1 cellular context compared by ENCODE assay signal in genomic region chr9:130196643-130197042, GRCh38.
A peak's percentile ranks its signal among the peaks of the same experiment; 100 is the strongest.
TF ChIP-seq lines count a peak whose summit lies in the region.

No MANE protein-coding gene starts in this region.

TF ChIP-seq in HEK293, 187 proteins besides CTCF, POLR2A, EP300 and RAD21 (continued from another document):
- TF ChIP-seq ZNF239 (tag by site-specific recombination; IDR thresholded peaks at IDR 0.05): no peak
- TF ChIP-seq ZEB2 (tag by site-specific recombination; IDR thresholded peaks at IDR 0.05): no peak
- TF ChIP-seq, protein P1, sequence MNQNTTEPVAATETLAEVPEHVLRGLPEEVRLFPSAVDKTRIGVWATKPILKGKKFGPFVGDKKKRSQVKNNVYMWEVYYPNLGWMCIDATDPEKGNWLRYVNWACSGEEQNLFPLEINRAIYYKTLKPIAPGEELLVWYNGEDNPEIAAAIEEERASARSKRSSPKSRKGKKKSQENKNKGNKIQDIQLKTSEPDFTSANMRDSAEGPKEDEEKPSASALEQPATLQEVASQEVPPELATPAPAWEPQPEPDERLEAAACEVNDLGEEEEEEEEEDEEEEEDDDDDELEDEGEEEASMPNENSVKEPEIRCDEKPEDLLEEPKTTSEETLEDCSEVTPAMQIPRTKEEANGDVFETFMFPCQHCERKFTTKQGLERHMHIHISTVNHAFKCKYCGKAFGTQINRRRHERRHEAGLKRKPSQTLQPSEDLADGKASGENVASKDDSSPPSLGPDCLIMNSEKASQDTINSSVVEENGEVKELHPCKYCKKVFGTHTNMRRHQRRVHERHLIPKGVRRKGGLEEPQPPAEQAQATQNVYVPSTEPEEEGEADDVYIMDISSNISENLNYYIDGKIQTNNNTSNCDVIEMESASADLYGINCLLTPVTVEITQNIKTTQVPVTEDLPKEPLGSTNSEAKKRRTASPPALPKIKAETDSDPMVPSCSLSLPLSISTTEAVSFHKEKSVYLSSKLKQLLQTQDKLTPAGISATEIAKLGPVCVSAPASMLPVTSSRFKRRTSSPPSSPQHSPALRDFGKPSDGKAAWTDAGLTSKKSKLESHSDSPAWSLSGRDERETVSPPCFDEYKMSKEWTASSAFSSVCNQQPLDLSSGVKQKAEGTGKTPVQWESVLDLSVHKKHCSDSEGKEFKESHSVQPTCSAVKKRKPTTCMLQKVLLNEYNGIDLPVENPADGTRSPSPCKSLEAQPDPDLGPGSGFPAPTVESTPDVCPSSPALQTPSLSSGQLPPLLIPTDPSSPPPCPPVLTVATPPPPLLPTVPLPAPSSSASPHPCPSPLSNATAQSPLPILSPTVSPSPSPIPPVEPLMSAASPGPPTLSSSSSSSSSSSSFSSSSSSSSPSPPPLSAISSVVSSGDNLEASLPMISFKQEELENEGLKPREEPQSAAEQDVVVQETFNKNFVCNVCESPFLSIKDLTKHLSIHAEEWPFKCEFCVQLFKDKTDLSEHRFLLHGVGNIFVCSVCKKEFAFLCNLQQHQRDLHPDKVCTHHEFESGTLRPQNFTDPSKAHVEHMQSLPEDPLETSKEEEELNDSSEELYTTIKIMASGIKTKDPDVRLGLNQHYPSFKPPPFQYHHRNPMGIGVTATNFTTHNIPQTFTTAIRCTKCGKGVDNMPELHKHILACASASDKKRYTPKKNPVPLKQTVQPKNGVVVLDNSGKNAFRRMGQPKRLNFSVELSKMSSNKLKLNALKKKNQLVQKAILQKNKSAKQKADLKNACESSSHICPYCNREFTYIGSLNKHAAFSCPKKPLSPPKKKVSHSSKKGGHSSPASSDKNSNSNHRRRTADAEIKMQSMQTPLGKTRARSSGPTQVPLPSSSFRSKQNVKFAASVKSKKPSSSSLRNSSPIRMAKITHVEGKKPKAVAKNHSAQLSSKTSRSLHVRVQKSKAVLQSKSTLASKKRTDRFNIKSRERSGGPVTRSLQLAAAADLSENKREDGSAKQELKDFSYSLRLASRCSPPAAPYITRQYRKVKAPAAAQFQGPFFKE (tag by site-specific recombination; IDR thresholded peaks at IDR 0.05; ENCODE audit: borderline replicate concordance): no peak
- no peak for TF ChIP-seq ZNF175 (tag by site-specific recombination; IDR thresholded peaks at IDR 0.05)
- no peak for TF ChIP-seq ZNF16 (tag by site-specific recombination; IDR thresholded peaks at IDR 0.05; ENCODE audit: low read depth)
- TF ChIP-seq ZFP3 (tag by site-specific recombination; IDR thresholded peaks at IDR 0.05; ENCODE audit: low read depth): no peak
- no peak for TF ChIP-seq ZNF292 (tag by site-specific recombination; IDR thresholded peaks at IDR 0.05; ENCODE audit: borderline replicate concordance, low read depth)
- TF ChIP-seq ZNF837 (tag by site-specific recombination; IDR thresholded peaks at IDR 0.05): no peak
- peak; percentile 75 for TF ChIP-seq ZNF341 (tag by site-specific recombination; IDR thresholded peaks at IDR 0.05; ENCODE audit: low read depth)
- TF ChIP-seq, protein P2, sequence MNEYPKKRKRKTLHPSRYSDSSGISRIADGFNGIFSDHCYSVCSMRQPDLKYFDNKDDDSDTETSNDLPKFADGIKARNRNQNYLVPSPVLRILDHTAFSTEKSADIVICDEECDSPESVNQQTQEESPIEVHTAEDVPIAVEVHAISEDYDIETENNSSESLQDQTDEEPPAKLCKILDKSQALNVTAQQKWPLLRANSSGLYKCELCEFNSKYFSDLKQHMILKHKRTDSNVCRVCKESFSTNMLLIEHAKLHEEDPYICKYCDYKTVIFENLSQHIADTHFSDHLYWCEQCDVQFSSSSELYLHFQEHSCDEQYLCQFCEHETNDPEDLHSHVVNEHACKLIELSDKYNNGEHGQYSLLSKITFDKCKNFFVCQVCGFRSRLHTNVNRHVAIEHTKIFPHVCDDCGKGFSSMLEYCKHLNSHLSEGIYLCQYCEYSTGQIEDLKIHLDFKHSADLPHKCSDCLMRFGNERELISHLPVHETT (tag by site-specific recombination; IDR thresholded peaks at IDR 0.05): no peak
- TF ChIP-seq ZNF549 (tag by site-specific recombination; IDR thresholded peaks at IDR 0.05): no peak
- no peak for TF ChIP-seq ZNF501 (tag by site-specific recombination; IDR thresholded peaks at IDR 0.05)
- no peak for TF ChIP-seq ZNF513 (tag by site-specific recombination; IDR thresholded peaks at IDR 0.05)
- TF ChIP-seq ZFP41 (tag by site-specific recombination; IDR thresholded peaks at IDR 0.05; ENCODE audit: borderline replicate concordance): no peak
- no peak for TF ChIP-seq ZNF654 (tag by site-specific recombination; IDR thresholded peaks at IDR 0.05; ENCODE audit: low read depth)
- TF ChIP-seq ZNF184 (tag by site-specific recombination; IDR thresholded peaks at IDR 0.05): no peak
- peak; percentile 87 for TF ChIP-seq ZNF600 (tag by site-specific recombination; IDR thresholded peaks at IDR 0.05)
- no peak for TF ChIP-seq ZNF404 (tag by site-specific recombination; IDR thresholded peaks at IDR 0.05)
- TF ChIP-seq, protein P3, sequence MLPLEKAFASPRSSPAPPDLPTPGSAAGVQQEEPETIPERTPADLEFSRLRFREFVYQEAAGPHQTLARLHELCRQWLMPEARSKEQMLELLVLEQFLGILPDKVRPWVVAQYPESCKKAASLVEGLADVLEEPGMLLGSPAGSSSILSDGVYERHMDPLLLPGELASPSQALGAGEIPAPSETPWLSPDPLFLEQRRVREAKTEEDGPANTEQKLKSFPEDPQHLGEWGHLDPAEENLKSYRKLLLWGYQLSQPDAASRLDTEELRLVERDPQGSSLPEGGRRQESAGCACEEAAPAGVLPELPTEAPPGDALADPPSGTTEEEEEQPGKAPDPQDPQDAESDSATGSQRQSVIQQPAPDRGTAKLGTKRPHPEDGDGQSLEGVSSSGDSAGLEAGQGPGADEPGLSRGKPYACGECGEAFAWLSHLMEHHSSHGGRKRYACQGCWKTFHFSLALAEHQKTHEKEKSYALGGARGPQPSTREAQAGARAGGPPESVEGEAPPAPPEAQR (tag by site-specific recombination; IDR thresholded peaks at IDR 0.05): no peak
- TF ChIP-seq ZNF433 (tag by site-specific recombination; IDR thresholded peaks at IDR 0.05; ENCODE audit: low read depth): no peak
- TF ChIP-seq TCF7L2 (IDR thresholded peaks at IDR 0.05; ENCODE audit: borderline replicate concordance, low read depth, low read length): no peak
- TF ChIP-seq, protein P4, sequence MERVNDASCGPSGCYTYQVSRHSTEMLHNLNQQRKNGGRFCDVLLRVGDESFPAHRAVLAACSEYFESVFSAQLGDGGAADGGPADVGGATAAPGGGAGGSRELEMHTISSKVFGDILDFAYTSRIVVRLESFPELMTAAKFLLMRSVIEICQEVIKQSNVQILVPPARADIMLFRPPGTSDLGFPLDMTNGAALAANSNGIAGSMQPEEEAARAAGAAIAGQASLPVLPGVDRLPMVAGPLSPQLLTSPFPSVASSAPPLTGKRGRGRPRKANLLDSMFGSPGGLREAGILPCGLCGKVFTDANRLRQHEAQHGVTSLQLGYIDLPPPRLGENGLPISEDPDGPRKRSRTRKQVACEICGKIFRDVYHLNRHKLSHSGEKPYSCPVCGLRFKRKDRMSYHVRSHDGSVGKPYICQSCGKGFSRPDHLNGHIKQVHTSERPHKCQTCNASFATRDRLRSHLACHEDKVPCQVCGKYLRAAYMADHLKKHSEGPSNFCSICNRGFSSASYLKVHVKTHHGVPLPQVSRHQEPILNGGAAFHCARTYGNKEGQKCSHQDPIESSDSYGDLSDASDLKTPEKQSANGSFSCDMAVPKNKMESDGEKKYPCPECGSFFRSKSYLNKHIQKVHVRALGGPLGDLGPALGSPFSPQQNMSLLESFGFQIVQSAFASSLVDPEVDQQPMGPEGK (tag by site-specific recombination; IDR thresholded peaks at IDR 0.05): peak; percentile 39; the same call in 1 of the 2 replicates
- no peak for TF ChIP-seq ZFP37 (tag by site-specific recombination; IDR thresholded peaks at IDR 0.05)
- no peak for TF ChIP-seq GLI4 (tag by site-specific recombination; IDR thresholded peaks at IDR 0.05)
- TF ChIP-seq ZNF561 (tag by site-specific recombination; IDR thresholded peaks at IDR 0.05; ENCODE audit: borderline replicate concordance): no peak
- TF ChIP-seq ZNF221 (tag by site-specific recombination; IDR thresholded peaks at IDR 0.05; ENCODE audit: borderline replicate concordance): no peak
- no peak for TF ChIP-seq ZNF223 (tag by site-specific recombination; IDR thresholded peaks at IDR 0.05)
- TF ChIP-seq ZNF426 (tag by site-specific recombination; IDR thresholded peaks at IDR 0.05): no peak
- no peak for TF ChIP-seq ZNF768 (tag by site-specific recombination; IDR thresholded peaks at IDR 0.05)
- TF ChIP-seq GLIS1 (tag by site-specific recombination; IDR thresholded peaks at IDR 0.05): 0 out of 2 replicates have a peak, but pooled peaks have one; percentile 14
- TF ChIP-seq KLF10 (tag by site-specific recombination; IDR thresholded peaks at IDR 0.05): no peak
- TF ChIP-seq ZNF133 (tag by site-specific recombination; IDR thresholded peaks at IDR 0.05): no peak
- no peak for TF ChIP-seq ZNF624 (tag by site-specific recombination; IDR thresholded peaks at IDR 0.05)
- no peak for TF ChIP-seq ZNF658 (tag by site-specific recombination; IDR thresholded peaks at IDR 0.05)
- no peak for TF ChIP-seq ZNF510 (tag by site-specific recombination; IDR thresholded peaks at IDR 0.05; ENCODE audit: insufficient replicate concordance)
- TF ChIP-seq, protein P5, sequence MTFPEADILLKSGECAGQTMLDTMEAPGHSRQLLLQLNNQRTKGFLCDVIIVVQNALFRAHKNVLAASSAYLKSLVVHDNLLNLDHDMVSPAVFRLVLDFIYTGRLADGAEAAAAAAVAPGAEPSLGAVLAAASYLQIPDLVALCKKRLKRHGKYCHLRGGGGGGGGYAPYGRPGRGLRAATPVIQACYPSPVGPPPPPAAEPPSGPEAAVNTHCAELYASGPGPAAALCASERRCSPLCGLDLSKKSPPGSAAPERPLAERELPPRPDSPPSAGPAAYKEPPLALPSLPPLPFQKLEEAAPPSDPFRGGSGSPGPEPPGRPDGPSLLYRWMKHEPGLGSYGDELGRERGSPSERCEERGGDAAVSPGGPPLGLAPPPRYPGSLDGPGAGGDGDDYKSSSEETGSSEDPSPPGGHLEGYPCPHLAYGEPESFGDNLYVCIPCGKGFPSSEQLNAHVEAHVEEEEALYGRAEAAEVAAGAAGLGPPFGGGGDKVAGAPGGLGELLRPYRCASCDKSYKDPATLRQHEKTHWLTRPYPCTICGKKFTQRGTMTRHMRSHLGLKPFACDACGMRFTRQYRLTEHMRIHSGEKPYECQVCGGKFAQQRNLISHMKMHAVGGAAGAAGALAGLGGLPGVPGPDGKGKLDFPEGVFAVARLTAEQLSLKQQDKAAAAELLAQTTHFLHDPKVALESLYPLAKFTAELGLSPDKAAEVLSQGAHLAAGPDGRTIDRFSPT (tag by site-specific recombination; IDR thresholded peaks at IDR 0.05): no peak
- TF ChIP-seq KLF9 (tag by site-specific recombination; IDR thresholded peaks at IDR 0.05; ENCODE audit: low read depth): no peak
